Comparison of ENCODE assay signal across 15 cellular contexts in the genomic region with DNA sequence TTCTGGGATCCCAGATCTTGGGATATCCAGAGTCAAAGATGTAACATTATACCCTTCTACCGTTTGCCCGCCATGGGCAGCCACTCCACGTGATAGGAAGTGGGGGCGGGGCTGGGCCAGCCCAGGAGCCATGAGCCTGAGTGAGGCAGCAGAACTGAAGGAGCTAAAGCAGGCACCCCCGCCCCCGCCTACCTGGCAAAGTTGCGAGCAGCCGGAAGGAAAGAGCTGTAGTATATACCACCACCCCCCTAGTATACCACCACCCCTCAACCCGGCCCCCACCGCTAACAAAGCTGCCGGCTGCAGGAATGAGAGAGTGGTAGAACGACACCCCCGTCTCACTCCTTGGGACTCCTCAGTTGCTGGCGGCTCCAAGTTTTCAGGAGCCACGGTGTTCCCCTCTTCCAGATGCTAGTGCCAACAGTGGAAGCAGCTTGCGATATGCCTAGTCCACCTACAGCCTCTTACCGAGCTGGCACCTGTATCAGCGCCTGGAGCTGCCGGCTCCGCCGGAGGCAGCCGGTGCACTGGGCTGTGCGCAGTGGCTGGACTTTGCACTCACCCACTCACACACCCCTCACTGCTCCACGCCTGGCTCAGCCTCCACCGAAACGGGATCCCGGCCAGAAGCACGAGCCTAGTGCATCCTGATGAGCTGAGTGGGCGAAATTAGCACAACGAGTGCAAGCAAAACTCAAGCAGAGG.
A peak's percentile ranks its signal among the peaks of the same experiment; 100 is the strongest.
DNase-seq lines count a peak whose midpoint lies in the region; ATAC-seq and TF ChIP-seq lines count a peak whose summit lies in the region.
"Had no signal": no experiment of that assay in that cellular context is flagged by ENCODE, and none has a peak within 500 bp of the region (broad histone marks: within the 10 kb centered on the region; RNA-seq: fewer than 3 reads in every experiment).

No MANE protein-coding gene starts in this region.

- H4K20me1 ChIP-seq in neural progenitor cell (ENCODE audit: low read depth): no peaks in the 10 kb centered on the region

- no peak overlapping the region for H3K27ac Mint-ChIP-seq in neural progenitor cell
- H3K27ac Mint-ChIP-seq: CD14-positive monocyte; CD8-positive, alpha-beta T cell had no signal

- no peaks in the 10 kb centered on the region for H3K79me2 ChIP-seq in neural progenitor cell (ENCODE audit: low read depth)

- no peaks in the 10 kb centered on the region for H3K27me3 Mint-ChIP-seq in neural progenitor cell (ENCODE audit: insufficient read depth, low read depth)

- H2AFZ ChIP-seq in neural progenitor cell (replicated peaks): no peak overlapping the region

- H3K27ac ChIP-seq in upper lobe of right lung (no peak overlapping the region), neural progenitor cell (no peak overlapping the region), body of pancreas (no peak overlapping the region), RWPE1 (no peak overlapping the region)
- H3K27ac ChIP-seq: A549 had no signal

- no peak overlapping the region for H3K4me2 ChIP-seq in neural progenitor cell
- H3K4me2 ChIP-seq: A549 had no signal

- no peak overlapping the region for H3K4me3 ChIP-seq in upper lobe of right lung
- no peak overlapping the region for H3K4me3 ChIP-seq in neural progenitor cell
- no peak overlapping the region for H3K4me3 ChIP-seq in body of pancreas
- H3K4me3 ChIP-seq: A549, HAP-1 had no signal

- H3K36me3 Mint-ChIP-seq in neural progenitor cell: no peaks in the 10 kb centered on the region
- H3K36me3 Mint-ChIP-seq: CD14-positive monocyte; CD8-positive, alpha-beta T cell had no signal

- intact Hi-C loops in upper lobe of right lung (cut with DNase I) (no loop called here), body of pancreas (cut with DNase I) (no loop called here)

- POLR2A ChIA-PET in RWPE1 (lab: Yijun Ruan, JAX; ENCODE audit: low non-redundant PET): no interaction called here

- peak; percentile 31 for ATAC-seq in upper lobe of right lung
- ATAC-seq in body of pancreas: no peak
- ATAC-seq: A549; CD8-positive, alpha-beta T cell had no signal

- H3K9me3 ChIP-seq in upper lobe of right lung: no peaks in the 10 kb centered on the region
- no peaks in the 10 kb centered on the region for H3K9me3 ChIP-seq in neural progenitor cell (ENCODE audit: low read depth)
- no peaks in the 10 kb centered on the region for H3K9me3 ChIP-seq in body of pancreas
- H3K9me3 ChIP-seq: A549, BE2C, HAP-1 had no signal

- no peak for TF ChIP-seq POLR2A in body of pancreas (IDR thresholded peaks at IDR 0.05)

- 86 to 90% methylated on average over 25 to 28 of the region's 30 CpGs for WGBS in body of pancreas, 2 donors

- H3K27me3 ChIP-seq in upper lobe of right lung (no peaks in the 10 kb centered on the region), neural progenitor cell (no peaks in the 10 kb centered on the region), body of pancreas (no peaks in the 10 kb centered on the region)
- H3K27me3 ChIP-seq: BE2C had no signal

- H3K4me1 ChIP-seq in upper lobe of right lung (no peaks in the 10 kb centered on the region), neural progenitor cell (no peaks in the 10 kb centered on the region), body of pancreas (no peaks in the 10 kb centered on the region)
- H3K4me1 ChIP-seq: A549, BE2C, HAP-1 had no signal

- peak; percentile 11 for DNase-seq in HuH-7.5 (ENCODE audit: low spot score)
- peak; percentile 8 for DNase-seq in SW480 (ENCODE audit: low spot score)
- DNase-seq in occipital lobe (lab: John Stamatoyannopoulos, UW): peak; percentile 48
- DNase-seq in upper lobe of right lung: no peak
- no peak for DNase-seq in neural progenitor cell (ENCODE audit: low spot score)
- DNase-seq in body of pancreas: no peak
- DNase-seq in RWPE1 (ENCODE audit: low spot score): no peak
- DNase-seq: BE2C; CD8-positive, alpha-beta T cell; COR-L47; DND-41; GDM1 had no signal

- CTCF ChIA-PET in RWPE1 (lab: Yijun Ruan, JAX): no interaction called here

- no peaks in the 10 kb centered on the region for H3F3A ChIP-seq in neural progenitor cell (ENCODE audit: low read depth)

- TF ChIP-seq CTCF in upper lobe of right lung (IDR thresholded peaks at IDR 0.05) (no peak), neural progenitor cell (IDR thresholded peaks at IDR 0.05) (no peak), body of pancreas (IDR thresholded peaks at IDR 0.05) (no peak), RWPE1 (conservative IDR thresholded peaks at IDR 0.05; ENCODE audit: low read depth) (no peak)

- no peak overlapping the region for H3K4me3 Mint-ChIP-seq in neural progenitor cell
- H3K4me3 Mint-ChIP-seq: CD14-positive monocyte; CD8-positive, alpha-beta T cell had no signal

- no peaks in the 10 kb centered on the region for H3K9me3 Mint-ChIP-seq in neural progenitor cell

- H3K4me1 Mint-ChIP-seq in neural progenitor cell: no peaks in the 10 kb centered on the region
- H3K4me1 Mint-ChIP-seq: CD14-positive monocyte had no signal

- H3K9ac ChIP-seq in neural progenitor cell: no peak overlapping the region

- H3K36me3 ChIP-seq in upper lobe of right lung: no peaks in the 10 kb centered on the region
- H3K36me3 ChIP-seq in neural progenitor cell: no peaks in the 10 kb centered on the region
- no peaks in the 10 kb centered on the region for H3K36me3 ChIP-seq in body of pancreas (replicated peaks in 1 of 2; ENCODE audit: insufficient read depth in 1 of 2, low read depth in 2 of 2)
- H3K36me3 ChIP-seq: BE2C, HAP-1 had no signal

Comparison
In these comparisons a context has a peak if more than half of its experiments do, and no peak if none do; other contexts are left out.
1. DNase-seq: peak in HuH-7.5 (single experiment), SW480 (single experiment) and occipital lobe (single experiment); none in upper lobe of right lung (single experiment), neural progenitor cell (single experiment), body of pancreas (0 of 4) and RWPE1 (single experiment).